ENCODE assay signal across 9 cellular contexts in genomic region chr13:29849731-29850212, GRCh38. TPM values are rescaled to one million over a fixed set of nuclear protein-coding genes. Genes with fewer than 3 reads are reported as not detected.
DNase-seq lines count a peak whose midpoint lies in the region; ATAC-seq, FAIRE-seq and TF ChIP-seq lines count a peak whose summit lies in the region.
"Had no signal": no experiment of that assay in that cellular context is flagged by ENCODE, and none has a peak within 500 bp of the region (broad histone marks: within the 10 kb centered on the region; RNA-seq: fewer than 3 reads in every experiment).

No MANE protein-coding gene starts in this region.

- H3K9ac ChIP-seq in kidney (ENCODE audit: low read length in 2 of 2) = peak overlapping the region; percentile 64 to 91
- peak overlapping the region; percentile 99 for H3K9ac ChIP-seq in smooth muscle cell (ENCODE audit: low read depth)

- H3K4me3 ChIP-seq in DOHH2 (ENCODE audit: low read length) (peak overlapping the region; percentile 89), HL-60 (replicated peaks; ENCODE audit: insufficient read depth, low read length) (peak overlapping the region; percentile 82), kidney (ENCODE audit: low read length in 2 of 2) (peak overlapping the region; percentile 90 to 96), smooth muscle cell (peak overlapping the region; percentile 95)

- H4K20me1 ChIP-seq in DOHH2 (ENCODE audit: control insufficient read depth, insufficient read depth, low read depth, low read length) (no peaks in the 10 kb centered on the region), smooth muscle cell (ENCODE audit: low read depth) (peaks cover 47% of the 10 kb centered on the region)

- H3K9me3 ChIP-seq in DOHH2 (ENCODE audit: control insufficient read depth, insufficient read depth, low read length) (no peaks in the 10 kb centered on the region), kidney (ENCODE audit: control insufficient read depth in 1 of 2, low read length in 2 of 2) (no peaks in the 10 kb centered on the region), smooth muscle cell (replicated peaks; ENCODE audit: low read depth) (no peaks in the 10 kb centered on the region)

- ATAC-seq in GM21360 (IDR thresholded peaks at IDR 0.05; ENCODE audit: unreplicated experiment) = peak; percentile 27

- intact Hi-C loops in kidney (cut with DNase I) = no loop called here

- no peak for FAIRE-seq in kidney (lab: Jason Lieb, UNC)
- FAIRE-seq: endometrium had no signal

- H3K27me3 ChIP-seq in DOHH2 (ENCODE audit: control insufficient read depth, low read length) (peaks cover 3% of the 10 kb centered on the region; the same call in 1 of the 2 replicates), HL-60 (ENCODE audit: insufficient read depth, poor library complexity, severe bottlenecking) (no peaks in the 10 kb centered on the region), smooth muscle cell (ENCODE audit: low read depth) (no peaks in the 10 kb centered on the region)

- H3K9me2 ChIP-seq in DOHH2 (replicated peaks; ENCODE audit: control insufficient read depth, low read length) = no peaks in the 10 kb centered on the region

- peak overlapping the region; percentile 85 for H2AFZ ChIP-seq in smooth muscle cell (ENCODE audit: low read depth)

- H3K36me3 ChIP-seq in DOHH2 (ENCODE audit: control insufficient read depth, low read length) (no peaks in the 10 kb centered on the region; the same call in 1 of the 2 replicates), kidney (ENCODE audit: control insufficient read depth in 1 of 2, insufficient read depth in 2 of 2, low read length in 2 of 2) (no peaks in the 10 kb centered on the region), smooth muscle cell (ENCODE audit: low read depth) (no peaks in the 10 kb centered on the region)

- WGBS in smooth muscle cell (ENCODE audit: low lambda C conversion rate) = under 1% methylated on average over 50 of the region's 50 CpGs

- TF ChIP-seq CTCF in DOHH2 (IDR thresholded peaks at IDR 0.05; ENCODE audit: low read depth, low read length, poor library complexity, severe bottlenecking) (no peak), HL-60 (IDR thresholded peaks at IDR 0.05; ENCODE audit: insufficient read depth, low read length) (no peak), kidney (IDR thresholded peaks at IDR 0.05; ENCODE audit: borderline replicate concordance, extremely low read depth, insufficient read depth) (no peak), smooth muscle cell (IDR thresholded peaks at IDR 0.05; ENCODE audit: borderline replicate concordance, insufficient read depth, poor library complexity, severe bottlenecking) (no peak)

- H3K27ac ChIP-seq in DOHH2 (ENCODE audit: low read depth, low read length) (peak overlapping the region; percentile 52), HL-60 (replicated peaks) (peak overlapping the region; percentile 87), kidney (ENCODE audit: low read depth in 2 of 2, low read length in 2 of 2) (peak overlapping the region; percentile 96 to 99), smooth muscle cell (ENCODE audit: low read depth) (peak overlapping the region; percentile 99)

- H3K4me1 ChIP-seq in DOHH2 (ENCODE audit: control insufficient read depth, low read length) (peaks cover 24% of the 10 kb centered on the region), kidney (ENCODE audit: control insufficient read depth in 1 of 2, insufficient read depth in 1 of 2, low read depth in 1 of 2, low read length in 2 of 2) (peaks cover 0 to 6% of the 10 kb centered on the region in 2 donors), smooth muscle cell (ENCODE audit: low read depth) (peaks cover 28% of the 10 kb centered on the region)

- H3F3A ChIP-seq in DOHH2 (ENCODE audit: control insufficient read depth, insufficient read depth) (peaks cover 10% of the 10 kb centered on the region), smooth muscle cell (ENCODE audit: low read depth) (peaks cover 7% of the 10 kb centered on the region)

- H3K79me2 ChIP-seq in DOHH2 (ENCODE audit: control insufficient read depth, low read length) (peaks cover 33% of the 10 kb centered on the region), smooth muscle cell (ENCODE audit: low read depth) (peaks cover 52% of the 10 kb centered on the region)

- H3K4me2 ChIP-seq in DOHH2 (ENCODE audit: low read length) (peak overlapping the region; percentile 92), smooth muscle cell (peak overlapping the region; percentile 95)

- DNase-seq in HL-60 (ENCODE audit: low read depth in 1 of 2, low spot score in 1 of 2) (peak in 1 of 2 experiments; percentile 50), T-helper 2 cell (peak in 4 of 5 experiments; percentile 19 to 44 (median 22)), cerebellar cortex (ENCODE audit: low spot score) (peak; percentile 52), kidney (peak; percentile 90), smooth muscle cell (lab: John Stamatoyannopoulos, UW; ENCODE audit: unreplicated experiment) (peak; percentile 63), GM19240 (ENCODE audit: insufficient read length, low spot score) (no peak)

RNA-seq across cellular contexts. Expression of gene UBL3, which starts 0.6 kb away (rescaled TPM):
- total RNA-seq in kidney (34.1 TPM), smooth muscle cell (46.6 and 59.2 TPM in 2 replicates)
- polyA plus RNA-seq in kidney (ENCODE audit: insufficient read depth, low read depth, low replicate concordance) (18.1 TPM), smooth muscle cell (25.2 and 32.0 TPM in 2 replicates)
